ENCODE assay signal across 10 cellular contexts in the genomic region with DNA sequence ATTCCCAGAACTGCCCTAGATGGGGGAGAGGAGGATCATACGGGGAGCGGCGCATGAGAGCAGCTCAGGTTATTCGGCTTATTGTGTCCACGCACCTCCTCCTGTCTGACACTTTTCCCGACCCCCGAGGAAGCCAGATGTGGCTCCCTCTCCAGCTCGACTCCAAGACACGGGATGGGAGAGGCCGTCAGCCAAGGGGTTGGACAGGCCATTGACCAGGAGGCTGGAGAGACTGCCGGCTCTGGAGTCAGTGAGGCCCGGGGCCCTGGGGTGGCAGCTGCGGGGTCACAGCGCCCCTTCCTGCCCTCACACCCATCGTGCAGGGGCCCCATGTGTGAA. TPM values are rescaled to one million over a fixed set of nuclear protein-coding genes. Genes with fewer than 3 reads are reported as not detected.
DNase-seq lines count a peak whose midpoint lies in the region; ATAC-seq and TF ChIP-seq lines count a peak whose summit lies in the region.
"Had no signal": no experiment of that assay in that cellular context is flagged by ENCODE, and none has a peak within 500 bp of the region (broad histone marks: within the 10 kb centered on the region; RNA-seq: fewer than 3 reads in every experiment).

No MANE protein-coding gene starts in this region.

- H3K27ac ChIP-seq in heart left ventricle (no peak overlapping the region), urinary bladder (ENCODE audit: low read depth) (no peak overlapping the region)

- H3K36me3 ChIP-seq in heart left ventricle = no peaks in the 10 kb centered on the region
- H3K36me3 ChIP-seq in mucosa of stomach (ENCODE audit: control insufficient read depth, insufficient read depth, low read length) = no peaks in the 10 kb centered on the region
- no peaks in the 10 kb centered on the region for H3K36me3 ChIP-seq in urinary bladder (ENCODE audit: insufficient read depth)

- BruUV-seq in MCF 10A (replicated peaks; lab: Mats Ljungman, UMichigan) = no TSS peak

- H3K4me1 ChIP-seq in heart left ventricle = peaks cover 0 to 21% (median 9%) of the 10 kb centered on the region in 12 donors
- H3K4me1 ChIP-seq in mucosa of stomach (ENCODE audit: control insufficient read depth, insufficient read depth, low read length) = peaks cover 23% of the 10 kb centered on the region
- H3K4me1 ChIP-seq in urinary bladder (ENCODE audit: insufficient read depth) = no peaks in the 10 kb centered on the region

- H3K9ac ChIP-seq in mucosa of stomach (ENCODE audit: low read length) = no peak overlapping the region

- 7 to 14% (median 10%) methylated on average over 10 to 15 of the region's 15 CpGs for WGBS in heart left ventricle, 4 donors
- 7% methylated on average over 15 of the region's 15 CpGs for WGBS in urinary bladder

- peaks cover 0 to 44% (median 27%) of the 10 kb centered on the region in 9 donors for H3K27me3 ChIP-seq in heart left ventricle
- peaks cover 29% of the 10 kb centered on the region for H3K27me3 ChIP-seq in mucosa of stomach (ENCODE audit: control insufficient read depth, insufficient read depth, low read length)

- ATAC-seq in heart left ventricle (peak in 1 of 4 donors; percentile 12), left ventricle myocardium superior (no peak), HG02763 (IDR thresholded peaks at IDR 0.05; ENCODE audit: unreplicated experiment) (no peak), HG03196 (IDR thresholded peaks at IDR 0.05; ENCODE audit: unreplicated experiment) (no peak)

- TF ChIP-seq POLR2A in heart left ventricle (IDR thresholded peaks at IDR 0.05) = no peak

- peaks cover 15% of the 10 kb centered on the region for H3K4me1 Mint-ChIP-seq in MCF 10A (ENCODE audit: insufficient read depth, unreplicated experiment)

- peak overlapping the region in 7 of 12 donors; percentile 44 to 57 (median 48) for H3K4me3 ChIP-seq in heart left ventricle
- H3K4me3 ChIP-seq in mucosa of stomach (ENCODE audit: low read length) = peak overlapping the region; percentile 80
- peak overlapping the region; percentile 38 for H3K4me3 ChIP-seq in urinary bladder (ENCODE audit: low read depth, low read length)

- no peaks in the 10 kb centered on the region for H3K27me3 Mint-ChIP-seq in MCF 10A (ENCODE audit: insufficient read depth, unreplicated experiment)

- CTCF ChIA-PET in MCF 10A (lab: Yijun Ruan, JAX) = interaction anchor here (0.5 to 8.6 kb wide), 20 partner anchors 8 to 359 kb away, joined by 3 to 108 read pairs (median 4); no protein-coding TSS in a partner anchor

- H3K9me3 ChIP-seq in heart left ventricle (no peaks in the 10 kb centered on the region), mucosa of stomach (ENCODE audit: control insufficient read depth, low read length) (no peaks in the 10 kb centered on the region)

- no peaks in the 10 kb centered on the region for H3K9me3 Mint-ChIP-seq in MCF 10A (ENCODE audit: unreplicated experiment)

- H3K27ac Mint-ChIP-seq in MCF 10A (ENCODE audit: low read depth, unreplicated experiment) = peak overlapping the region; percentile 75

- H3K4me3 Mint-ChIP-seq in MCF 10A (ENCODE audit: unreplicated experiment) = peak overlapping the region; percentile 74

- H3K36me3 Mint-ChIP-seq in MCF 10A (ENCODE audit: insufficient read depth, unreplicated experiment) = peaks cover 6% of the 10 kb centered on the region

- intact Hi-C loops in heart left ventricle (cut with DNase I) (loop anchor here in 1 of 10 donors (5.0 kb wide), 1 partner anchor 82 kb away; no protein-coding TSS in a partner anchor), left ventricle myocardium superior (cut with micrococcal nuclease) (no loop called here), MCF 10A (cut with micrococcal nuclease) (loop anchor here (1.0 to 2.0 kb wide), 2 partner anchors 132 to 207 kb away; no protein-coding TSS in a partner anchor)

- DNase-seq in heart left ventricle = no peak
- no peak for DNase-seq in left ventricle myocardium superior
- no peak for DNase-seq in MCF 10A (ENCODE audit: unreplicated experiment)
- DNase-seq in GDM1 (lab: John Stamatoyannopoulos, UW) = no peak

- POLR2A ChIA-PET in MCF 10A (lab: Yijun Ruan, JAX) = interaction anchor here (0.6 to 1.3 kb wide), 5 partner anchors 8 to 321 kb away, joined by 3 to 4 read pairs (median 4); no protein-coding TSS in a partner anchor

- TF ChIP-seq CTCF in heart left ventricle (IDR thresholded peaks at IDR 0.05) (peak in 3 of 12 donors; percentile 2 to 20 (median 3)), MCF 10A (IDR thresholded peaks at IDR 0.05; ENCODE audit: unreplicated experiment) (no peak)

RNA-seq across cellular contexts. Expression of gene DMKN, which starts 2.9 kb away (rescaled TPM):
- total RNA-seq in heart left ventricle = 10 to 100 TPM in 7 of 9 donors, 1 to 10 TPM in 2; 7.8 to 26.9 (median 12.1) TPM
- 10 to 100 TPM; 18.2 to 38.8 TPM for polyA plus RNA-seq in heart left ventricle
- 16.1 TPM for total RNA-seq in left ventricle myocardium superior
- 86.2 and 90.7 TPM in 2 replicates for total RNA-seq in MCF 10A (2022)
- 10.7 TPM for total RNA-seq in urinary bladder
- 17.5 TPM for polyA plus RNA-seq in urinary bladder

RNA-seq across cellular contexts. Expression of gene SBSN, which starts 17.5 kb away (rescaled TPM):
- not detected for total RNA-seq in heart left ventricle
- polyA plus RNA-seq in heart left ventricle = not detected
- not detected for total RNA-seq in left ventricle myocardium superior
- 0.61 TPM in 1 of 2 replicates, not detected in the other for total RNA-seq in MCF 10A (2022)
- total RNA-seq in urinary bladder = not detected
- polyA plus RNA-seq in urinary bladder = 0.15 TPM
- total RNA-seq: kidney, right cardiac atrium had no signal
- polyA plus RNA-seq: right cardiac atrium had no signal

RNA-seq across cellular contexts. Expression of gene KRTDAP, which starts 20.3 kb away (rescaled TPM):
- total RNA-seq in heart left ventricle (not detected), left ventricle myocardium superior (not detected), MCF 10A (2022) (not detected in 2 replicates), urinary bladder (not detected)
- polyA plus RNA-seq in heart left ventricle (not detected), urinary bladder (not detected)
- total RNA-seq: kidney, right cardiac atrium had no signal

RNA-seq across cellular contexts. Expression of gene GAPDHS, which starts 22.7 kb away (rescaled TPM):
- not detected for total RNA-seq in heart left ventricle
- not detected for polyA plus RNA-seq in heart left ventricle
- not detected for total RNA-seq in left ventricle myocardium superior
- not detected in 2 replicates for total RNA-seq in MCF 10A (2022)
- total RNA-seq in urinary bladder = not detected
- polyA plus RNA-seq in urinary bladder = not detected
- total RNA-seq: kidney, right cardiac atrium had no signal
- polyA plus RNA-seq: right cardiac atrium had no signal

RNA-seq across cellular contexts. Expression of gene TMEM147, which starts 34.8 kb away (rescaled TPM):
- total RNA-seq in heart left ventricle (100 to 1,000 TPM in 3 of 9 donors, 10 to 100 TPM in 6; 68.9 to 121 (median 81.6) TPM), left ventricle myocardium superior (84.4 TPM), MCF 10A (2022) (110 and 123 TPM in 2 replicates), urinary bladder (57.0 TPM)
- polyA plus RNA-seq in heart left ventricle (100 to 1,000 TPM; 103 to 191 TPM), urinary bladder (141 TPM)
